ENCODE assay signal across 22 cellular contexts in the genomic region with DNA sequence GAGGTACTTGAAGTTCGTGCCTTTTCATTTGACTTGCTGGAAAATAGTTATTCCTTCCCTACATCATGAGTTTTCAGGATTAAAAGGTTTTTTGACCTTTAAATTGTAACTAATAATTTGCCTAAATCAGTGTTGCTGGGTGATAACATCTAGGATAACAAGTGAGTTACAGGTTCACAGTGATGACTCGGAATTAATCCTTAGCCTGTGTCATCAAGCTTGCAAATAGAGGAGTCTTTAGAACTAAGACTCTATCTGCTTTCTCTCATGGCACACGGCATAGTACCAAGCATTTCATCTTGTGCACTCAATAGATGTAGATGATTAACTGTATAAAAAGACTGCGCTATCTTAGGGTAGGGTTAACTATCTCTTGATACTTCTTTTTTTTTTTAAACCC.
"Had no signal": no experiment of that assay in that cellular context is flagged by ENCODE, and none has a peak within 500 bp of the region (broad histone marks: within the 10 kb centered on the region; RNA-seq: fewer than 3 reads in every experiment).

No MANE protein-coding gene starts in this region.

- H3K4me1 ChIP-seq: ascending aorta, gastroesophageal sphincter, prostate gland, right atrium auricular region, thyroid gland, upper lobe of right lung had no signal

- H3K27me3 ChIP-seq: ascending aorta, brain microvascular endothelial cell, gastroesophageal sphincter, ovary, right atrium auricular region, thyroid gland, upper lobe of right lung had no signal

- DNase-seq: activated T-cell treated with anti-CD3 and anti-CD28 coated beads, Interleukin-2, amount 50 U/mL, for 1 hour; brain microvascular endothelial cell; central memory CD4-positive, alpha-beta T cell; dermis blood vessel endothelial cell; effector CD8-positive, alpha-beta T cell; head of caudate nucleus; hypothalamus; left ventricle myocardium superior; midbrain; natural killer cell; ovary; stimulated activated CD4-positive, alpha-beta T cell treated with anti-CD3 and anti-CD28 coated beads, Interleukin-12 subunit alpha, Interleukin-12 subunit beta, amount 100 ng/mL, for 4 hours; substantia nigra; thyroid gland; upper lobe of right lung had no signal

- ATAC-seq: activated naive CD4-positive, alpha-beta T cell treated with anti-CD3 and anti-CD28 coated beads, Interleukin-2, amount 50 U/mL, for 72 hours; activated T-helper 17 cell treated with anti-CD3 and anti-CD28 coated beads, Interleukin-2, amount 50 U/mL, for 72 hours; esophagus mucosa; gastroesophageal sphincter; left ventricle myocardium superior; natural killer cell; upper lobe of right lung had no signal

- H3K4me3 ChIP-seq: ascending aorta, gastroesophageal sphincter, ovary, prostate gland, right atrium auricular region, thyroid gland, upper lobe of right lung had no signal

- H3K9me3 ChIP-seq: ascending aorta, ovary, prostate gland, right atrium auricular region, thyroid gland, upper lobe of right lung had no signal

- H3K36me3 ChIP-seq: ascending aorta, brain microvascular endothelial cell, ovary, prostate gland, right atrium auricular region, thyroid gland, upper lobe of right lung had no signal

- H3K27ac ChIP-seq: ascending aorta, brain microvascular endothelial cell, gastroesophageal sphincter, ovary, prostate gland, right atrium auricular region, thyroid gland, upper lobe of right lung had no signal
